Comparison of ENCODE assay signal across 1 cellular context in the genomic region with DNA sequence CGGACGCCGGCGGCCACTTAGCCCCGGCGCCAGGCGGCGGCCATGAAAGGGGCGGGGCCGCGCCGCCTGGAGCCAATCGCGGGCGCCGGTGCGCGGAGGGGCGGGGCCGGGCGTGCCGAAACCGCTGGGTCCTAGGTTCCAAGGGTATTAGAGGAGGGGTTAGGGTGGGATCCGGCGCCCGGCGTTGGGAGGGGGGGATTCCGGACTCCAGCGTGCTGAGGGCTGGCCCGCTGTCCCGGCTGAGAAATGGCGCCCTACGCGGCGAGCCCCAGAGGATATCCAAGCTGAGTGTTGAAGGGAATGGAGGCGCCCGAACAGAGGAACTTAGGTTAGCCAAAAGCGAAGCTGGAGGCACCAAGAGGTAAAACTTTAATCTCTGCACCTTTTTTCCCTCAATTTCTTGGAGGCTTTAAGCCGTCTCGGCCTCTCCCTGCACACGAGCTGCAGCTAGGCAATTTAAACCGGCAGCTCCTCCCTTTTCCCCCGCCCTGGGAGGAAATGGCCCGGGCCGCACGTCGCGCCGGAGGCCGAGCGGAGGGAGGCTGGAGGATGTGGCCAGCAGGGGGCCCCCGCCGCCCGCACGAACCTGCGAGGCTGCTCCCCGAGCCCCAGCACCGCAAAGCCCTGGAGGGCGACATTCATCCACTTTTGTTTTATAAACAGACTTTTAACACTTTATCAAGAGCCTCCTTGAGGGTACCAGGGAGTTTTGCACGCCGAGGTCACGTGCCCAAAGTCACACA.
A peak's percentile ranks its signal among the peaks of the same experiment; 100 is the strongest.
TF ChIP-seq lines count a peak whose summit lies in the region.

A gene with protein sequence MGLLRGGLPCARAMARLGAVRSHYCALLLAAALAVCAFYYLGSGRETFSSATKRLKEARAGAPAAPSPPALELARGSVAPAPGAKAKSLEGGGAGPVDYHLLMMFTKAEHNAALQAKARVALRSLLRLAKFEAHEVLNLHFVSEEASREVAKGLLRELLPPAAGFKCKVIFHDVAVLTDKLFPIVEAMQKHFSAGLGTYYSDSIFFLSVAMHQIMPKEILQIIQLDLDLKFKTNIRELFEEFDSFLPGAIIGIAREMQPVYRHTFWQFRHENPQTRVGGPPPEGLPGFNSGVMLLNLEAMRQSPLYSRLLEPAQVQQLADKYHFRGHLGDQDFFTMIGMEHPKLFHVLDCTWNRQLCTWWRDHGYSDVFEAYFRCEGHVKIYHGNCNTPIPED (minus strand): TSS at position 44 of the 743 bp plus-strand sequence. CDS start 101 bp downstream, outside the sequence.

TF ChIP-seq in HepG2, 621 proteins besides CTCF, POLR2A, EP300 and RAD21 (continued from another document and continues in another):
- TF ChIP-seq, protein P1, sequence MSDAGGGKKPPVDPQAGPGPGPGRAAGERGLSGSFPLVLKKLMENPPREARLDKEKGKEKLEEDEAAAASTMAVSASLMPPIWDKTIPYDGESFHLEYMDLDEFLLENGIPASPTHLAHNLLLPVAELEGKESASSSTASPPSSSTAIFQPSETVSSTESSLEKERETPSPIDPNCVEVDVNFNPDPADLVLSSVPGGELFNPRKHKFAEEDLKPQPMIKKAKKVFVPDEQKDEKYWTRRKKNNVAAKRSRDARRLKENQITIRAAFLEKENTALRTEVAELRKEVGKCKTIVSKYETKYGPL (CRISPR knock-in tag; IDR thresholded peaks at IDR 0.05): no peak
- TF ChIP-seq ZNF780A (CRISPR knock-in tag; IDR thresholded peaks at IDR 0.05) (no peak), DMAP1 (CRISPR knock-in tag; IDR thresholded peaks at IDR 0.05) (peak; percentile 59; the same call in 1 of the 2 replicates), ZFP36L2 (CRISPR knock-in tag; IDR thresholded peaks at IDR 0.05) (0 out of 2 replicates have a peak, but pooled peaks have one; percentile 54), CENPX (CRISPR knock-in tag; IDR thresholded peaks at IDR 0.05) (no peak), ZNF792 (CRISPR knock-in tag; IDR thresholded peaks at IDR 0.05) (peak; percentile 60; the same call in 1 of the 2 replicates), ZNF232 (CRISPR knock-in tag; IDR thresholded peaks at IDR 0.05; ENCODE audit: borderline replicate concordance) (peak; percentile 56; the same call in 1 of the 2 replicates), FOSL2 (CRISPR knock-in tag; IDR thresholded peaks at IDR 0.05) (no peak), HNRNPH1 (optimal IDR thresholded peaks at IDR 0.05; ENCODE audit: low read depth, low read length) (no peak), HES4 (CRISPR knock-in tag; IDR thresholded peaks at IDR 0.05; ENCODE audit: borderline replicate concordance) (no peak), ZNF7 (CRISPR knock-in tag; IDR thresholded peaks at IDR 0.05) (no peak), ZEB1 (IDR thresholded peaks at IDR 0.05; ENCODE audit: insufficient replicate concordance, low read depth) (peak; percentile 56), SKI (IDR thresholded peaks at IDR 0.05; ENCODE audit: partially characterized antibody) (peak; percentile 20), ZNF556 (CRISPR knock-in tag; IDR thresholded peaks at IDR 0.05; ENCODE audit: borderline replicate concordance) (no peak), ZNF562 (CRISPR knock-in tag; IDR thresholded peaks at IDR 0.05; ENCODE audit: borderline replicate concordance) (no peak), AHR (CRISPR knock-in tag; IDR thresholded peaks at IDR 0.05) (0 out of 2 replicates have a peak, but pooled peaks have one; percentile 69), ZNF44 (CRISPR knock-in tag; IDR thresholded peaks at IDR 0.05) (no peak), TAF1 (CRISPR knock-in tag; IDR thresholded peaks at IDR 0.05) (peak; percentile 63; the same call in 1 of the 2 replicates), GZF1 (CRISPR knock-in tag; IDR thresholded peaks at IDR 0.05) (no peak), ZNF703 (CRISPR knock-in tag; IDR thresholded peaks at IDR 0.05; ENCODE audit: borderline replicate concordance) (0 out of 2 replicates have a peak, but pooled peaks have one; percentile 38), CHD2 (IDR thresholded peaks at IDR 0.05; ENCODE audit: low read depth, low read length) (no peak), ZNF10 (CRISPR knock-in tag; IDR thresholded peaks at IDR 0.05; ENCODE audit: borderline replicate concordance, low read depth) (no peak), SOX6 (IDR thresholded peaks at IDR 0.05) (no peak), SOX6 (CRISPR knock-in tag; IDR thresholded peaks at IDR 0.05) (peak; percentile 79)
- TF ChIP-seq, protein P2, sequence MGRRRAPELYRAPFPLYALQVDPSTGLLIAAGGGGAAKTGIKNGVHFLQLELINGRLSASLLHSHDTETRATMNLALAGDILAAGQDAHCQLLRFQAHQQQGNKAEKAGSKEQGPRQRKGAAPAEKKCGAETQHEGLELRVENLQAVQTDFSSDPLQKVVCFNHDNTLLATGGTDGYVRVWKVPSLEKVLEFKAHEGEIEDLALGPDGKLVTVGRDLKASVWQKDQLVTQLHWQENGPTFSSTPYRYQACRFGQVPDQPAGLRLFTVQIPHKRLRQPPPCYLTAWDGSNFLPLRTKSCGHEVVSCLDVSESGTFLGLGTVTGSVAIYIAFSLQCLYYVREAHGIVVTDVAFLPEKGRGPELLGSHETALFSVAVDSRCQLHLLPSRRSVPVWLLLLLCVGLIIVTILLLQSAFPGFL (CRISPR knock-in tag; IDR thresholded peaks at IDR 0.05): no peak
- TF ChIP-seq, protein P3, sequence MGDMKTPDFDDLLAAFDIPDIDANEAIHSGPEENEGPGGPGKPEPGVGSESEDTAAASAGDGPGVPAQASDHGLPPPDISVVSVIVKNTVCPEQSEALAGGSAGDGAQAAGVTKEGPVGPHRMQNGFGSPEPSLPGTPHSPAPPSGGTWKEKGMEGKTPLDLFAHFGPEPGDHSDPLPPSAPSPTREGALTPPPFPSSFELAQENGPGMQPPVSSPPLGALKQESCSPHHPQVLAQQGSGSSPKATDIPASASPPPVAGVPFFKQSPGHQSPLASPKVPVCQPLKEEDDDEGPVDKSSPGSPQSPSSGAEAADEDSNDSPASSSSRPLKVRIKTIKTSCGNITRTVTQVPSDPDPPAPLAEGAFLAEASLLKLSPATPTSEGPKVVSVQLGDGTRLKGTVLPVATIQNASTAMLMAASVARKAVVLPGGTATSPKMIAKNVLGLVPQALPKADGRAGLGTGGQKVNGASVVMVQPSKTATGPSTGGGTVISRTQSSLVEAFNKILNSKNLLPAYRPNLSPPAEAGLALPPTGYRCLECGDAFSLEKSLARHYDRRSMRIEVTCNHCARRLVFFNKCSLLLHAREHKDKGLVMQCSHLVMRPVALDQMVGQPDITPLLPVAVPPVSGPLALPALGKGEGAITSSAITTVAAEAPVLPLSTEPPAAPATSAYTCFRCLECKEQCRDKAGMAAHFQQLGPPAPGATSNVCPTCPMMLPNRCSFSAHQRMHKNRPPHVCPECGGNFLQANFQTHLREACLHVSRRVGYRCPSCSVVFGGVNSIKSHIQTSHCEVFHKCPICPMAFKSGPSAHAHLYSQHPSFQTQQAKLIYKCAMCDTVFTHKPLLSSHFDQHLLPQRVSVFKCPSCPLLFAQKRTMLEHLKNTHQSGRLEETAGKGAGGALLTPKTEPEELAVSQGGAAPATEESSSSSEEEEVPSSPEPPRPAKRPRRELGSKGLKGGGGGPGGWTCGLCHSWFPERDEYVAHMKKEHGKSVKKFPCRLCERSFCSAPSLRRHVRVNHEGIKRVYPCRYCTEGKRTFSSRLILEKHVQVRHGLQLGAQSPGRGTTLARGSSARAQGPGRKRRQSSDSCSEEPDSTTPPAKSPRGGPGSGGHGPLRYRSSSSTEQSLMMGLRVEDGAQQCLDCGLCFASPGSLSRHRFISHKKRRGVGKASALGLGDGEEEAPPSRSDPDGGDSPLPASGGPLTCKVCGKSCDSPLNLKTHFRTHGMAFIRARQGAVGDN (CRISPR knock-in tag; IDR thresholded peaks at IDR 0.05): peak; percentile 82
- TF ChIP-seq, protein P4, sequence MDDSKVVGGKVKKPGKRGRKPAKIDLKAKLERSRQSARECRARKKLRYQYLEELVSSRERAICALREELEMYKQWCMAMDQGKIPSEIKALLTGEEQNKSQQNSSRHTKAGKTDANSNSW (CRISPR knock-in tag; IDR thresholded peaks at IDR 0.05; ENCODE audit: borderline replicate concordance): no peak
- TF ChIP-seq, protein P5, sequence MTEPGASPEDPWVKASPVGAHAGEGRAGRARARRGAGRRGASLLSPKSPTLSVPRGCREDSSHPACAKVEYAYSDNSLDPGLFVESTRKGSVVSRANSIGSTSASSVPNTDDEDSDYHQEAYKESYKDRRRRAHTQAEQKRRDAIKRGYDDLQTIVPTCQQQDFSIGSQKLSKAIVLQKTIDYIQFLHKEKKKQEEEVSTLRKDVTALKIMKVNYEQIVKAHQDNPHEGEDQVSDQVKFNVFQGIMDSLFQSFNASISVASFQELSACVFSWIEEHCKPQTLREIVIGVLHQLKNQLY (CRISPR knock-in tag; IDR thresholded peaks at IDR 0.05): peak; percentile 88
- TF ChIP-seq, protein P6, sequence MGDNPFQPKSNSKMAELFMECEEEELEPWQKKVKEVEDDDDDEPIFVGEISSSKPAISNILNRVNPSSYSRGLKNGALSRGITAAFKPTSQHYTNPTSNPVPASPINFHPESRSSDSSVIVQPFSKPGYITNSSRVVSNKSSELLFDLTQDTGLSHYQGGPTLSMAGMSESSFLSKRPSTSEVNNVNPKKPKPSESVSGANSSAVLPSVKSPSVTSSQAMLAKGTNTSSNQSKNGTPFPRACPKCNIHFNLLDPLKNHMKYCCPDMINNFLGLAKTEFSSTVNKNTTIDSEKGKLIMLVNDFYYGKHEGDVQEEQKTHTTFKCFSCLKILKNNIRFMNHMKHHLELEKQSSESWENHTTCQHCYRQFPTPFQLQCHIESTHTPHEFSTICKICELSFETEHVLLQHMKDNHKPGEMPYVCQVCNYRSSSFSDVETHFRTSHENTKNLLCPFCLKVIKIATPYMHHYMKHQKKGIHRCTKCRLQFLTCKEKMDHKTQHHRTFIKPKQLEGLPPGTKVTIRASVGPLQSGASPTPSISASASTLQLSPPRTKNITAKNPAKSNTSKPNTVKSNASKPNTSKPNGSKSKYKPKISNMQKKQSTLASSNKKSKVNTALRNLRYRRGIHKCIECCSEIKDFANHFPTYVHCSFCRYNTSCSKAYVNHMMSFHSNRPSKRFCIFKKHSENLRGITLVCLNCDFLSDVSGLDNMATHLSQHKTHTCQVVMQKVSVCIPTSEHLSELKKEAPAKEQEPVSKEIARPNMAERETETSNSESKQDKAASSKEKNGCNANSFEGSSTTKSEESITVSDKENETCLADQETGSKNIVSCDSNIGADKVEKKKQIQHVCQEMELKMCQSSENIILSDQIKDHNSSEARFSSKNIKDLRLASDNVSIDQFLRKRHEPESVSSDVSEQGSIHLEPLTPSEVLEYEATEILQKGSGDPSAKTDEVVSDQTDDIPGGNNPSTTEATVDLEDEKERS (CRISPR knock-in tag; IDR thresholded peaks at IDR 0.05): no peak
- TF ChIP-seq, protein P7, sequence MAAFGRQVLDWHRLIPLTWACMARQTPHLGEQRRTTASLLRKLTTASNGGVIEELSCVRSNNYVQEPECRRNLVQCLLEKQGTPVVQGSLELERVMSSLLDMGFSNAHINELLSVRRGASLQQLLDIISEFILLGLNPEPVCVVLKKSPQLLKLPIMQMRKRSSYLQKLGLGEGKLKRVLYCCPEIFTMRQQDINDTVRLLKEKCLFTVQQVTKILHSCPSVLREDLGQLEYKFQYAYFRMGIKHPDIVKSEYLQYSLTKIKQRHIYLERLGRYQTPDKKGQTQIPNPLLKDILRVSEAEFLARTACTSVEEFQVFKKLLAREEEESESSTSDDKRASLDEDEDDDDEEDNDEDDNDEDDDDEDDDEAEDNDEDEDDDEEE (CRISPR knock-in tag; IDR thresholded peaks at IDR 0.05): no peak; the same call in 1 of the 2 replicates
- TF ChIP-seq, protein P8, sequence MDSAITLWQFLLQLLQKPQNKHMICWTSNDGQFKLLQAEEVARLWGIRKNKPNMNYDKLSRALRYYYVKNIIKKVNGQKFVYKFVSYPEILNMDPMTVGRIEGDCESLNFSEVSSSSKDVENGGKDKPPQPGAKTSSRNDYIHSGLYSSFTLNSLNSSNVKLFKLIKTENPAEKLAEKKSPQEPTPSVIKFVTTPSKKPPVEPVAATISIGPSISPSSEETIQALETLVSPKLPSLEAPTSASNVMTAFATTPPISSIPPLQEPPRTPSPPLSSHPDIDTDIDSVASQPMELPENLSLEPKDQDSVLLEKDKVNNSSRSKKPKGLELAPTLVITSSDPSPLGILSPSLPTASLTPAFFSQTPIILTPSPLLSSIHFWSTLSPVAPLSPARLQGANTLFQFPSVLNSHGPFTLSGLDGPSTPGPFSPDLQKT (CRISPR knock-in tag; IDR thresholded peaks at IDR 0.05; ENCODE audit: borderline replicate concordance): 0 out of 2 replicates have a peak, but pooled peaks have one; percentile 3
- TF ChIP-seq, protein P9, sequence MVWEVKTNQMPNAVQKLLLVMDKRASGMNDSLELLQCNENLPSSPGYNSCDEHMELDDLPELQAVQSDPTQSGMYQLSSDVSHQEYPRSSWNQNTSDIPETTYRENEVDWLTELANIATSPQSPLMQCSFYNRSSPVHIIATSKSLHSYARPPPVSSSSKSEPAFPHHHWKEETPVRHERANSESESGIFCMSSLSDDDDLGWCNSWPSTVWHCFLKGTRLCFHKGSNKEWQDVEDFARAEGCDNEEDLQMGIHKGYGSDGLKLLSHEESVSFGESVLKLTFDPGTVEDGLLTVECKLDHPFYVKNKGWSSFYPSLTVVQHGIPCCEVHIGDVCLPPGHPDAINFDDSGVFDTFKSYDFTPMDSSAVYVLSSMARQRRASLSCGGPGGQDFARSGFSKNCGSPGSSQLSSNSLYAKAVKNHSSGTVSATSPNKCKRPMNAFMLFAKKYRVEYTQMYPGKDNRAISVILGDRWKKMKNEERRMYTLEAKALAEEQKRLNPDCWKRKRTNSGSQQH (CRISPR knock-in tag; IDR thresholded peaks at IDR 0.05; ENCODE audit: low read depth): peak; percentile 33; the same call in 1 of the 2 replicates
